18 cellular contexts compared by ENCODE assay signal in the genomic region with DNA sequence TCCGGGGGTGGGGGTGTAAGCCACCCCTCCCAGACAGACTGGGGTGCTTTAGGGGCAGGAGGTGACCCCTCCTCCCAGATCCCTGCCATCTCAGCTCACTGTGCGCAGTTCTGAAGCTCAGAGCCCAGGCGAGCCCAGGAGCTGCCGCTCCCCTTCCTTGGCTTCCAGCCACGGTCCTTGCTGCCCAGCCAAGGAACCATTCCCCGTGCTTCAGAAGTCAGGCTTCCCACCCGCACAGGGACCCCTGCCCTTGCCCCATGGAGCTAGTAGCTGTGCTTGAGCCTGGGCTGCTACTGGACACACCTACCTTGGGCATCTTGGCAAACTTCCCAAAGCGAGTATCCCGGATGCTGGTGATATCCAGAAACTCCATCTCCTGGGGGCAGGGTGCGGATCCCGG. TPM values are rescaled to one million over a fixed set of nuclear protein-coding genes. Genes with fewer than 3 reads are reported as not detected.
A peak's percentile ranks its signal among the peaks of the same experiment; 100 is the strongest.
DNase-seq lines count a peak whose midpoint lies in the region; ATAC-seq and TF ChIP-seq lines count a peak whose summit lies in the region.
"Had no signal": no experiment of that assay in that cellular context is flagged by ENCODE, and none has a peak within 500 bp of the region (broad histone marks: within the 10 kb centered on the region; RNA-seq: fewer than 3 reads in every experiment).

No MANE protein-coding gene starts in this region.

- no peak overlapping the region for H2BK12ac ChIP-seq in mesenchymal stem cell (ENCODE audit: low read length in 2 of 2)

- H3K9me2 ChIP-seq in Loucy (replicated peaks; ENCODE audit: low read depth, low read length): no peaks in the 10 kb centered on the region

- H3K4me2 ChIP-seq in Loucy (ENCODE audit: low read depth, low read length, poor library complexity, severe bottlenecking): peak overlapping the region; percentile 97
- no peak overlapping the region for H3K4me2 ChIP-seq in mesenchymal stem cell (ENCODE audit: low read length, poor library complexity, severe bottlenecking)
- H3K4me2 ChIP-seq: A549 had no signal

- TF ChIP-seq CTCF in Loucy (conservative IDR thresholded peaks at IDR 0.05; ENCODE audit: low read length) (no peak), RWPE2 (IDR thresholded peaks at IDR 0.05; ENCODE audit: poor library complexity, severe bottlenecking) (no peak), neutrophil (IDR thresholded peaks at IDR 0.05) (no peak), spleen (IDR thresholded peaks at IDR 0.05 in 8 of 11, conservative IDR thresholded peaks at IDR 0.05 in 3 of 11) (no peak)

- peak; percentile 67 for DNase-seq in RWPE2 (ENCODE audit: low spot score)
- DNase-seq in spleen: peak; percentile 56
- no peak for DNase-seq in mesenchymal stem cell
- DNase-seq in NCI-H1417 treated with DMSO at 0.1 percent for 48 hours (lab: John Stamatoyannopoulos, UW): no peak
- no peak for DNase-seq in activated CD4-positive, alpha-beta T cell treated with anti-CD3 and anti-CD28 coated beads for 4 hours
- DNase-seq: BE2C; CD4-positive, alpha-beta memory T cell; DMS79; GM23248 had no signal

- H3K23ac ChIP-seq in mesenchymal stem cell (ENCODE audit: low read length in 2 of 2): no peak overlapping the region

- H3K36me3 ChIP-seq in Loucy (ENCODE audit: insufficient read depth, low read length) (peaks cover 30% of the 10 kb centered on the region; the same call in 1 of the 2 replicates), RWPE2 (ENCODE audit: low read depth) (no peaks in the 10 kb centered on the region), neutrophil (peaks cover 71% of the 10 kb centered on the region), spleen (peaks cover 3 to 71% (median 44%) of the 10 kb centered on the region in 6 donors), mesenchymal stem cell (ENCODE audit: control insufficient read depth in 1 of 2, insufficient read depth in 2 of 2, low read depth in 1 of 2, low read length in 2 of 2) (no peaks in the 10 kb centered on the region)
- H3K36me3 ChIP-seq: BE2C had no signal

- no peak overlapping the region for H3K18ac ChIP-seq in mesenchymal stem cell (ENCODE audit: low read depth in 1 of 2, low read length in 2 of 2)

- intact Hi-C loops in spleen (cut with DNase I; ENCODE audit: low total_unique reads): no loop called here

- no peak overlapping the region for H3K14ac ChIP-seq in mesenchymal stem cell (ENCODE audit: low read length in 2 of 2)

- no peak for TF ChIP-seq POLR2A in spleen (IDR thresholded peaks at IDR 0.05)

- no peak overlapping the region for H2BK120ac ChIP-seq in mesenchymal stem cell (ENCODE audit: low read depth, low read length)

- H3K4ac ChIP-seq in mesenchymal stem cell (ENCODE audit: low read depth in 1 of 2, low read length in 2 of 2): no peak overlapping the region

- peaks cover 54% of the 10 kb centered on the region for H3K79me2 ChIP-seq in Loucy (ENCODE audit: insufficient read depth, low read length)

- no peaks in the 10 kb centered on the region for H3F3A ChIP-seq in Loucy (ENCODE audit: low read depth)

- H3K79me1 ChIP-seq in mesenchymal stem cell (replicated peaks; ENCODE audit: low read length, poor library complexity, severe bottlenecking): no peaks in the 10 kb centered on the region

- no peak overlapping the region for H4K91ac ChIP-seq in mesenchymal stem cell (ENCODE audit: low read length)

- H3K27me3 ChIP-seq in Loucy (ENCODE audit: insufficient read depth, low read length, poor library complexity, severe bottlenecking) (no peaks in the 10 kb centered on the region), RWPE2 (ENCODE audit: insufficient read depth, poor library complexity, severe bottlenecking) (no peaks in the 10 kb centered on the region), neutrophil (no peaks in the 10 kb centered on the region), spleen (replicated peaks in 1 of 7) (no peaks in the 10 kb centered on the region), mesenchymal stem cell (ENCODE audit: control insufficient read depth in 1 of 2, insufficient read depth in 1 of 2, low read length in 2 of 2) (peaks cover 30 to 81% of the 10 kb centered on the region in 2 experiments)
- H3K27me3 ChIP-seq: BE2C had no signal

- H3K9me3 ChIP-seq in Loucy (ENCODE audit: insufficient read depth, low read depth, low read length) (peaks cover 5% of the 10 kb centered on the region; the same call in 1 of the 2 replicates), RWPE2 (ENCODE audit: severe bottlenecking) (peaks cover 4% of the 10 kb centered on the region), neutrophil (no peaks in the 10 kb centered on the region), spleen (peaks cover 0 to 23% (median 14%) of the 10 kb centered on the region in 8 donors), mesenchymal stem cell (ENCODE audit: control insufficient read depth, low read length) (peaks cover 11% of the 10 kb centered on the region)
- H3K9me3 ChIP-seq: BE2C had no signal

- H2BK15ac ChIP-seq in mesenchymal stem cell (ENCODE audit: low read depth, poor library complexity, severe bottlenecking): no peak overlapping the region

- 79 to 90% (median 82%) methylated on average over 10 to 11 of the region's 11 CpGs for WGBS in spleen, 5 donors
- 91% methylated on average over 10 of the region's 11 CpGs for WGBS in mesenchymal stem cell

- H3K27ac ChIP-seq in RWPE2 (ENCODE audit: poor library complexity, severe bottlenecking): no peak overlapping the region
- H3K27ac ChIP-seq in neutrophil: peak overlapping the region; percentile 71
- H3K27ac ChIP-seq in spleen: no peak overlapping the region
- no peak overlapping the region for H3K27ac ChIP-seq in mesenchymal stem cell (ENCODE audit: low read length, poor library complexity, severe bottlenecking)
- H3K27ac ChIP-seq: A549, C4-2B, GM23248 had no signal

- H3K9ac ChIP-seq in Loucy (ENCODE audit: low read depth, low read length, poor library complexity, severe bottlenecking): no peak overlapping the region
- no peak overlapping the region for H3K9ac ChIP-seq in mesenchymal stem cell (ENCODE audit: low read length)
- H3K9ac ChIP-seq: GM23248 had no signal

- H3K4me3 ChIP-seq in Loucy (ENCODE audit: low read length, poor library complexity, severe bottlenecking): no peak overlapping the region
- H3K4me3 ChIP-seq in RWPE2 (ENCODE audit: severe bottlenecking): no peak overlapping the region
- no peak overlapping the region for H3K4me3 ChIP-seq in neutrophil (ENCODE audit: low read depth in 1 of 2, low read length in 1 of 2)
- H3K4me3 ChIP-seq in spleen: no peak overlapping the region
- H3K4me3 ChIP-seq in mesenchymal stem cell (ENCODE audit: insufficient read depth in 1 of 2, low read depth in 1 of 2, low read length in 2 of 2): no peak overlapping the region
- H3K4me3 ChIP-seq: A549, GM12878, GM23248 had no signal

- ATAC-seq in RWPE2 (ENCODE audit: low read depth): no peak
- ATAC-seq: A549, GM12878, HCT116 had no signal

- H2AFZ ChIP-seq in Loucy (ENCODE audit: low read length): no peak overlapping the region
- no peak overlapping the region for H2AFZ ChIP-seq in mesenchymal stem cell (ENCODE audit: low read depth, low read length)
- H2AFZ ChIP-seq: GM23248 had no signal

- H4K20me1 ChIP-seq in Loucy (ENCODE audit: insufficient read depth, low read length, poor library complexity, severe bottlenecking): peaks cover 11% of the 10 kb centered on the region

- H3K4me1 ChIP-seq in Loucy (ENCODE audit: insufficient read depth, low read length, poor library complexity, severe bottlenecking): peaks cover 40% of the 10 kb centered on the region
- H3K4me1 ChIP-seq in RWPE2 (ENCODE audit: insufficient read depth, poor library complexity, severe bottlenecking): no peaks in the 10 kb centered on the region
- peaks cover 55% of the 10 kb centered on the region in 2 experiments for H3K4me1 ChIP-seq in neutrophil (ENCODE audit: control insufficient read depth in 1 of 2, insufficient read depth in 1 of 2, low read depth in 1 of 2, low read length in 1 of 2)
- peaks cover 0 to 69% (median 29%) of the 10 kb centered on the region in 6 donors for H3K4me1 ChIP-seq in spleen
- H3K4me1 ChIP-seq in mesenchymal stem cell (ENCODE audit: control insufficient read depth, insufficient read depth, low read depth, low read length): peaks cover 8% of the 10 kb centered on the region
- H3K4me1 ChIP-seq: A549 had no signal

- H2BK5ac ChIP-seq in mesenchymal stem cell (ENCODE audit: low read depth, low read length, poor library complexity, severe bottlenecking): no peak overlapping the region

- H4K8ac ChIP-seq in mesenchymal stem cell (ENCODE audit: low read length): no peak overlapping the region

- H2AK5ac ChIP-seq in mesenchymal stem cell (ENCODE audit: low read length, severe bottlenecking): no peak overlapping the region

RNA-seq across cellular contexts. Expression of gene PLCB2, which starts 4.8 kb away (rescaled TPM):
- total RNA-seq in spleen: 100 to 1,000 TPM; 175 to 247 (median 189) TPM
- 100 to 1,000 TPM in 2 of 3 donors, 10 to 100 TPM in 1; 63.8 to 190 (median 168) TPM for polyA plus RNA-seq in spleen
- polyA plus RNA-seq in mesenchymal stem cell (2013, experiment 1 of 2): 14.0 TPM
- 13.9 TPM for polyA plus RNA-seq in mesenchymal stem cell (2013, experiment 2 of 2)

RNA-seq across cellular contexts. Expression of gene ANKRD63, which starts 20.1 kb away (rescaled TPM):
- total RNA-seq in spleen: not detected
- not detected for polyA plus RNA-seq in spleen
- not detected for polyA plus RNA-seq in mesenchymal stem cell (2013, experiment 1 of 2)
- not detected for polyA plus RNA-seq in mesenchymal stem cell (2013, experiment 2 of 2)
- total RNA-seq: CD4-positive, alpha-beta memory T cell; GM12878; GM23248; HT-29 had no signal
- polyA plus RNA-seq: AG04450; CD4-positive, alpha-beta memory T cell; GM12878; GM23248 had no signal

RNA-seq across cellular contexts. Expression of gene INAFM2, which starts 20.5 kb away (rescaled TPM):
- 10 to 100 TPM; 16.8 to 29.6 (median 22.9) TPM for total RNA-seq in spleen
- polyA plus RNA-seq in spleen: 10 to 100 TPM in 1 of 3 donors, 1 to 10 TPM in 2; 7.4 to 10.9 (median 9.8) TPM
- polyA plus RNA-seq in mesenchymal stem cell (2013, experiment 1 of 2): 75.5 TPM
- polyA plus RNA-seq in mesenchymal stem cell (2013, experiment 2 of 2): 80.9 TPM

RNA-seq across cellular contexts. Expression of gene CCDC9B, which starts 37.8 kb away (rescaled TPM):
- total RNA-seq in spleen: 10 to 100 TPM in 3 of 7 donors, 1 to 10 TPM in 4; 3.5 to 19.4 (median 9.4) TPM
- 1 to 10 TPM; 2.2 to 8.0 (median 3.1) TPM for polyA plus RNA-seq in spleen
- 34.5 TPM for polyA plus RNA-seq in mesenchymal stem cell (2013, experiment 1 of 2)
- polyA plus RNA-seq in mesenchymal stem cell (2013, experiment 2 of 2): 31.6 TPM

RNA-seq across cellular contexts. Expression of gene PHGR1, which starts 47.9 kb away (rescaled TPM):
- total RNA-seq in spleen: not detected
- polyA plus RNA-seq in spleen: 1 to 10 TPM in 1 of 3 donors, under 1 TPM in 1, not detected in 1; 0.67 to 4.9 TPM
- not detected for polyA plus RNA-seq in mesenchymal stem cell (2013, experiment 1 of 2)
- not detected for polyA plus RNA-seq in mesenchymal stem cell (2013, experiment 2 of 2)
- total RNA-seq: CD4-positive, alpha-beta memory T cell; G401; GM12878; GM23248 had no signal
- polyA plus RNA-seq: A549; AG04450; CD4-positive, alpha-beta memory T cell; GM12878; GM23248 had no signal

Comparison
In these comparisons a context has a peak if more than half of its experiments do, and no peak if none do; other contexts are left out.
1. DNase-seq: peak in RWPE2 (single experiment) and spleen (single experiment); none in mesenchymal stem cell (single experiment), NCI-H1417 treated with DMSO at 0.1 percent for 48 hours (single experiment) and activated CD4-positive, alpha-beta T cell treated with anti-CD3 and anti-CD28 coated beads for 4 hours (0 of 2).